ENCODE assay signal across 8 cellular contexts in the genomic region with DNA sequence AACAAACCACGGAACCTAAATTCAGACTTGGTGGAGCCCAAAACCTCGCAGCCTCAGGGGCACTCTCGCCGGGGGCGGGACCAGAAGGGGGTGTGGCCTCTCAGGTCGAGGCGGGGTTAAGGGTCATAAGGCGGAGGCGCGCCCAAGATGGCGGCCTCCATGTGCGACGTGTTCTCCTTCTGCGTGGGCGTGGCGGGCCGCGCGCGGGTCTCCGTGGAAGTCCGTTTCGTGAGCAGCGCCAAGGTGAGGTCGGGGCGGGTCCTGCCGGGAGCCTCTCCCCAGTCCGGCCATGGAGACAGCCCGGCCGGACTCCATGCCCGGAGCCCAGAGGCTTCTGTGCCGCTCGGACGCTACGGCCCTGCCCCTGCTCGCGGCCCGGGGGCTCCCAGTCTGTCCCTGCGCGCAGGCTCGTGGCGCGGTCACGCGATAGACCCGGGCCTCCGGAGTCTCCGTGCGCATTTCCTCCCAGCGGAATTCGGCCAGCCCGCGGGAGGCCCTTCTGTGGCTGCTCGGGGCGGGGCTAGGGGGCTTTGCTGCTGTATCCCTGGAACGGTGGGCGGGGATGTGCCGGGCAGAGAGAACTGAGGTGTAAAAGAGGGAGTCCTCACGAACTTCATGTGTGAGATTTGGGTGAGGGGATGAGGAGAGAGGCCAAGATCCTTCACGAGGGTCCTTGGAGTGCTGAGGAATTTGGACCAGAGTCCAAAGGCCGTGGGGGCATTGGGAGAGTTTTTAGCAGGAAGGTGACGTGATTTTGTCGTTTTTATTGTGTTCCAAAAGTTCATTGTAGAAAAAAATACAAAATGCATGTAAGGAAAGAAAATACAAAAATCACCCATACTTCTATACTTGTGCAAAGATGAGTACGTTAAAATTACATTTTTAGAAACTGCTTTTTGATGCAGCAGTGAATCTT. TPM values are rescaled to one million over a fixed set of nuclear protein-coding genes. Genes with fewer than 3 reads are reported as not detected.
DNase-seq lines count a peak whose midpoint lies in the region; ATAC-seq, FAIRE-seq and TF ChIP-seq lines count a peak whose summit lies in the region.

TSS of gene SMYD5 (plus strand) at position 126 of the 916 bp plus-strand sequence. CDS start at position 148, 22 bp downstream.

- peak; percentile 90 for ATAC-seq in GM21423 (IDR thresholded peaks at IDR 0.05; ENCODE audit: unreplicated experiment)

- FAIRE-seq in D721Med (lab: Jason Lieb, UNC): no peak

- H3K4me3 ChIP-seq in HUES6 (ENCODE audit: low read depth, low read length) (peak within 1 kb of the TSS; percentile 93), esophagus (ENCODE audit: low read depth in 1 of 2, low read length in 2 of 2) (peak within 1 kb of the TSS; percentile 82 to 91), muscle layer of duodenum (ENCODE audit: low read depth in 1 of 2, low read length in 2 of 2) (peak within 1 kb of the TSS; percentile 81 to 88)

- DNase-seq in D721Med (ENCODE audit: insufficient read length, low spot score): peak; percentile 75
- DNase-seq in OCI-M2 (lab: John Stamatoyannopoulos, UW; ENCODE audit: unreplicated experiment): peak; percentile 25
- peak; percentile 95 for DNase-seq in activated T-cell treated with anti-CD3 and anti-CD28 coated beads for 4 hours
- DNase-seq in stimulated activated CD8-positive, alpha-beta memory T cell treated with anti-CD3 and anti-CD28 coated beads, Interleukin-7, amount 100 ng/mL, for 4 hours (ENCODE audit: low read depth in 2 of 2): peak; percentile 84 to 87

- no peak for TF ChIP-seq CTCF in D721Med (IDR thresholded peaks at IDR 0.05; ENCODE audit: insufficient read depth, missing control alignments)

- 1% methylated on average over 64 of the region's 64 CpGs for WGBS in esophagus, 2 donors

- H3K9ac ChIP-seq in HUES6 (ENCODE audit: low read length): peak within 1 kb of the TSS; percentile 94

- H3K4me1 ChIP-seq in HUES6 (ENCODE audit: control insufficient read depth, insufficient read depth, low read length) (peaks cover 17% of the 10 kb centered on the region), esophagus (ENCODE audit: control insufficient read depth in 2 of 2, insufficient read depth in 2 of 2, low read length in 1 of 2) (no peaks in the 10 kb centered on the region), muscle layer of duodenum (ENCODE audit: control insufficient read depth in 1 of 2, insufficient read depth in 2 of 2, low read length in 2 of 2) (peaks cover 0 to 7% of the 10 kb centered on the region in 2 donors)

- H3K27me3 ChIP-seq in HUES6 (ENCODE audit: control insufficient read depth, insufficient read depth, low read length): peaks cover 6% of the 10 kb centered on the region; the same call in 1 of the 2 replicates
- H3K27me3 ChIP-seq in esophagus (ENCODE audit: control insufficient read depth in 1 of 2, insufficient read depth in 2 of 2, low read length in 2 of 2): no peaks in the 10 kb centered on the region
- H3K27me3 ChIP-seq in muscle layer of duodenum (ENCODE audit: low read depth, low read length): no peaks in the 10 kb centered on the region

- H3K27ac ChIP-seq in HUES6 (ENCODE audit: low read depth, low read length): peak within 1 kb of the TSS; percentile 91
- peak within 1 kb of the TSS; percentile 47 to 60 for H3K27ac ChIP-seq in esophagus (ENCODE audit: low read depth in 2 of 2, low read length in 1 of 2)
- H3K27ac ChIP-seq in muscle layer of duodenum (ENCODE audit: low read length): peak within 1 kb of the TSS; percentile 34

- no peaks in the 10 kb centered on the region for H3K9me3 ChIP-seq in HUES6 (ENCODE audit: control insufficient read depth, insufficient read depth, low read depth, low read length)
- H3K9me3 ChIP-seq in esophagus (ENCODE audit: control insufficient read depth in 2 of 2, insufficient read depth in 1 of 2, low read depth in 1 of 2, low read length in 1 of 2): no peaks in the 10 kb centered on the region
- H3K9me3 ChIP-seq in muscle layer of duodenum (ENCODE audit: control insufficient read depth in 1 of 2, low read length in 2 of 2): no peaks in the 10 kb centered on the region

- H3K36me3 ChIP-seq in HUES6 (ENCODE audit: control insufficient read depth, insufficient read depth, low read length) (peaks cover 6% of the 10 kb centered on the region; the same call in 1 of the 2 replicates), esophagus (ENCODE audit: control insufficient read depth in 2 of 2, insufficient read depth in 2 of 2, low read length in 1 of 2) (peaks cover 0 to 5% of the 10 kb centered on the region in 2 donors), muscle layer of duodenum (ENCODE audit: control insufficient read depth in 1 of 2, insufficient read depth in 2 of 2, low read length in 2 of 2) (peaks cover 0 to 7% of the 10 kb centered on the region in 2 donors)

RNA-seq across cellular contexts. Expression of gene SMYD5, which starts in this region (rescaled TPM):
- 10 to 100 TPM; 12.6 to 13.6 TPM for polyA plus RNA-seq in esophagus

Comparison
In these comparisons a context has a peak if more than half of its experiments do, and no peak if none do; other contexts are left out.
1. Peak in every context shown above with its lines: DNase-seq, ATAC-seq, H3K4me3 ChIP-seq and H3K27ac ChIP-seq.
2. DNase-seq: peak in every context shown above with its lines; median percentile 95 in activated T-cell treated with anti-CD3 and anti-CD28 coated beads for 4 hours; 86 in stimulated activated CD8-positive, alpha-beta memory T cell treated with anti-CD3 and anti-CD28 coated beads, Interleukin-7, amount 100 ng/mL, for 4 hours; 75 in D721Med; 25 in OCI-M2.
3. H3K27ac ChIP-seq: peak in every context shown above with its lines; median percentile 91 in HUES6; 54 in esophagus; 34 in muscle layer of duodenum.